In the genomic region with DNA sequence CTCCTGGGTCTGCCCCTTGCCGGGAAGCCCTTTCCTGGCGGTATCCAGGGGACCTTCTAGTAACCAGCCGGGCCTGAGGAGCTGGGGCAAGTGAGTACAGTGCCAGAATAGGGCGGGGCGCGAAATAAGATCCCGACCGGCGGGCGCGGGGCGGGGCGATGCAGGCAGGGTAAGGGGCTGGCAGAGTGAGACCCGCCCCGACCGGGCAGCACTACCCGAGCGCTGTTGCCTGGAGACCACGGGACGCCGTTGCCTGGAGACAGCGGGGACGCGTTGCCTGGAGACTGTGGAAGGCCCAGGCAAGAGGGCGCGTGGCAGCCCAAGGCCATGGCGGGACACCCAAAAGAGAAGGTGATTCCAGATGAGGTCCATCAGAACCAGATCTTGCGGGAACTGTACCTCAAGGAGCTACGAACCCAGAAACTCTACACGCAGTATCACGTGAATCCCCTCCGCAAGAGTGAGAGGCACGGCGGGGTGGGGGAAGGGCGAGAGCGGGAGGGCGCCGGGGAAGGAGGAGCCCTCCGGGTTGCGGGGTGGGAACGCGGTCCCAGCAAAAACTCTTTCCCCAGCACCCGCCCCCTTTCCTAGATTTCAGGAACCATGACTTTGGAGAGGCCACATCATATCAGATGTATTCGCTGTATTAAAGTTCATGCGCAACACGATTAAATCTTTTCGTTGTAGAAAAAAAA, we compare ENCODE assay signal across 8 cellular contexts. TPM values are rescaled to one million over a fixed set of nuclear protein-coding genes. Genes with fewer than 3 reads are reported as not detected.
DNase-seq lines count a peak whose midpoint lies in the region; ATAC-seq and FAIRE-seq lines count a peak whose summit lies in the region.

No MANE protein-coding gene starts in this region.

- FAIRE-seq in RCC 7860 (lab: Jason Lieb, UNC), result no peak

- ATAC-seq in left colon (peak; percentile 90), GM19328 (IDR thresholded peaks at IDR 0.05; ENCODE audit: unreplicated experiment) (no peak)

- intact Hi-C loops in left colon (cut with DNase I, micrococcal nuclease), result no loop called here

- DNase-seq in DMS 273 (lab: John Stamatoyannopoulos, UW; ENCODE audit: unreplicated experiment) (peak; percentile 98), NCI-H1417 (lab: John Stamatoyannopoulos, UW) (peak; percentile 89 to 94 (median 90)), T1000 (lab: John Stamatoyannopoulos, UW) (peak; percentile 23), dermis blood vessel endothelial cell (peak; percentile 73), left colon (peak; percentile 51 to 62), RCC 7860 (ENCODE audit: low spot score) (no peak)
- DNase-seq in stimulated activated CD4-positive, alpha-beta T cell treated with anti-CD3 and anti-CD28 coated beads, Interleukin-12 subunit alpha, Interleukin-12 subunit beta, amount 100 ng/mL, for 48 hours (ENCODE audit: low read depth in 2 of 3, low spot score in 1 of 3), result peak; percentile 19 to 25 (median 22)

RNA-seq across cellular contexts. Expression of a gene that starts 24.3 kb away (rescaled TPM):
- 68.1 and 89.9 TPM in 2 replicates for total RNA-seq in dermis blood vessel endothelial cell
- 10 to 100 TPM; 30.4 to 32.4 TPM for total RNA-seq in left colon

RNA-seq across cellular contexts. Expression of a gene that starts 24.4 kb away (rescaled TPM):
- total RNA-seq in dermis blood vessel endothelial cell (0.14 and 0.17 TPM in 2 replicates), left colon (not detected)
